ENCODE assay signal across 17 cellular contexts in genomic region chr20:63326314-63327228, GRCh38. TPM values are rescaled to one million over a fixed set of nuclear protein-coding genes. Genes with fewer than 3 reads are reported as not detected.
A peak's percentile ranks its signal among the peaks of the same experiment; 100 is the strongest.
DNase-seq lines count a peak whose midpoint lies in the region; ATAC-seq, FAIRE-seq and TF ChIP-seq lines count a peak whose summit lies in the region.
"Had no signal": no experiment of that assay in that cellular context is flagged by ENCODE, and none has a peak within 500 bp of the region (broad histone marks: within the 10 kb centered on the region; RNA-seq: fewer than 3 reads in every experiment).

No MANE protein-coding gene starts in this region.

- H3K36me3 Mint-ChIP-seq in activated CD4-positive, alpha-beta T cell treated with anti-CD3 and anti-CD28 coated beads, Interleukin-2, amount 10 ng/mL, durations not matched to agents 7 days and 5 days (ENCODE audit: low read depth), result no peaks in the 10 kb centered on the region
- H3K36me3 Mint-ChIP-seq in effector memory CD8-positive, alpha-beta T cell (ENCODE audit: insufficient read depth), result peaks cover 6% of the 10 kb centered on the region

- H3K4me3 ChIP-seq in OCI-LY1 (ENCODE audit: low read depth, low read length, poor library complexity, severe bottlenecking), result no peak overlapping the region
- H3K4me3 ChIP-seq in small intestine (ENCODE audit: low read depth in 1 of 2, low read length in 2 of 2), result no peak overlapping the region
- no peak overlapping the region for H3K4me3 ChIP-seq in uterus
- H3K4me3 ChIP-seq: HAP-1, upper lobe of left lung had no signal

- H3K9ac ChIP-seq in OCI-LY1 (ENCODE audit: low read length), result no peak overlapping the region

- no peaks in the 10 kb centered on the region for H3K79me2 ChIP-seq in OCI-LY1 (ENCODE audit: insufficient read depth, low read length)

- no peaks in the 10 kb centered on the region for H3K4me1 ChIP-seq in OCI-LY1 (ENCODE audit: insufficient read depth, low read length, severe bottlenecking)
- H3K4me1 ChIP-seq in small intestine (ENCODE audit: control insufficient read depth in 2 of 2, insufficient read depth in 1 of 2, low read depth in 1 of 2, low read length in 1 of 2), result no peaks in the 10 kb centered on the region
- H3K4me1 ChIP-seq in uterus, result no peaks in the 10 kb centered on the region
- H3K4me1 ChIP-seq: HAP-1 had no signal

- H3K27me3 Mint-ChIP-seq in activated CD4-positive, alpha-beta T cell treated with anti-CD3 and anti-CD28 coated beads, Interleukin-2, amount 10 ng/mL, durations not matched to agents 7 days and 5 days, result peaks cover 8% of the 10 kb centered on the region
- peaks cover 0 to 14% of the 10 kb centered on the region in 2 donors for H3K27me3 Mint-ChIP-seq in effector memory CD8-positive, alpha-beta T cell

- H2AFZ ChIP-seq in OCI-LY1 (ENCODE audit: low read length), result no peak overlapping the region

- no peak overlapping the region for H3K4me2 ChIP-seq in OCI-LY1 (ENCODE audit: low read length)

- H3K27ac Mint-ChIP-seq in activated CD4-positive, alpha-beta T cell treated with anti-CD3 and anti-CD28 coated beads, Interleukin-2, amount 10 ng/mL, durations not matched to agents 7 days and 5 days, result peak overlapping the region; percentile 85
- peak overlapping the region; percentile 74 to 92 for H3K27ac Mint-ChIP-seq in effector memory CD8-positive, alpha-beta T cell

- H3K9me3 ChIP-seq in OCI-LY1 (ENCODE audit: low read length) (no peaks in the 10 kb centered on the region), small intestine (ENCODE audit: control insufficient read depth, low read depth) (no peaks in the 10 kb centered on the region), uterus (no peaks in the 10 kb centered on the region)
- H3K9me3 ChIP-seq: HAP-1 had no signal

- H3K9me3 Mint-ChIP-seq in activated CD4-positive, alpha-beta T cell treated with anti-CD3 and anti-CD28 coated beads, Interleukin-2, amount 10 ng/mL, durations not matched to agents 7 days and 5 days, result peaks cover 6% of the 10 kb centered on the region
- peaks cover 0 to 2% of the 10 kb centered on the region in 2 donors for H3K9me3 Mint-ChIP-seq in effector memory CD8-positive, alpha-beta T cell

- H4K20me1 ChIP-seq in OCI-LY1 (ENCODE audit: insufficient read depth, low read length), result no peaks in the 10 kb centered on the region

- no peak for DNase-seq in activated CD4-positive, alpha-beta T cell treated with anti-CD3 and anti-CD28 coated beads, Interleukin-2, amount 10 ng/mL, durations not matched to agents 7 days and 5 days
- no peak for DNase-seq in activated CD4-positive, alpha-beta T cell treated with anti-CD3 and anti-CD28 coated beads, Interleukin-2, amount 50 U/mL, for 1 hour
- no peak for DNase-seq in effector memory CD8-positive, alpha-beta T cell
- DNase-seq in small intestine (no peak), sciatic nerve (ENCODE audit: low spot score) (no peak), uterus (no peak)
- DNase-seq: effector CD8-positive, alpha-beta T cell; NCI-H1092; NCI-H345; PC-3 had no signal

- no peak overlapping the region for H3K4me3 Mint-ChIP-seq in activated CD4-positive, alpha-beta T cell treated with anti-CD3 and anti-CD28 coated beads, Interleukin-2, amount 10 ng/mL, durations not matched to agents 7 days and 5 days
- H3K4me3 Mint-ChIP-seq in effector memory CD8-positive, alpha-beta T cell, result no peak overlapping the region

- ATAC-seq in effector memory CD8-positive, alpha-beta T cell (replicated peaks), result peak; percentile 16
- ATAC-seq in sciatic nerve (no peak), GM19467 (IDR thresholded peaks at IDR 0.05; ENCODE audit: unreplicated experiment) (no peak)
- ATAC-seq: PC-3 had no signal

- no peak for TF ChIP-seq POLR2A in uterus (IDR thresholded peaks at IDR 0.05)

- no peaks in the 10 kb centered on the region; the same call in 1 of the 2 replicates for H3K36me3 ChIP-seq in OCI-LY1 (ENCODE audit: insufficient read depth, low read length)
- no peaks in the 10 kb centered on the region for H3K36me3 ChIP-seq in small intestine (ENCODE audit: control insufficient read depth in 2 of 2, insufficient read depth in 2 of 2, low read length in 2 of 2)
- no peaks in the 10 kb centered on the region for H3K36me3 ChIP-seq in uterus
- H3K36me3 ChIP-seq: HAP-1, upper lobe of left lung had no signal

- TF ChIP-seq CTCF in OCI-LY1 (IDR thresholded peaks at IDR 0.05; ENCODE audit: low read length), result no peak
- TF ChIP-seq CTCF in uterus (IDR thresholded peaks at IDR 0.05), result no peak

- no peaks in the 10 kb centered on the region for H3K4me1 Mint-ChIP-seq in activated CD4-positive, alpha-beta T cell treated with anti-CD3 and anti-CD28 coated beads, Interleukin-2, amount 10 ng/mL, durations not matched to agents 7 days and 5 days
- H3K4me1 Mint-ChIP-seq in effector memory CD8-positive, alpha-beta T cell (ENCODE audit: low read depth in 2 of 2), result peaks cover 0 to 10% of the 10 kb centered on the region in 2 donors

- POLR2A ChIA-PET in activated CD4-positive, alpha-beta T cell treated with anti-CD3 and anti-CD28 coated beads, Interleukin-2, amount 10 ng/mL, durations not matched to agents 7 days and 5 days (lab: Charles Lee), result no interaction called here

- no peaks in the 10 kb centered on the region for H3K27me3 ChIP-seq in OCI-LY1 (ENCODE audit: insufficient read depth, low read length)
- H3K27me3 ChIP-seq in small intestine (ENCODE audit: control insufficient read depth in 2 of 2, insufficient read depth in 2 of 2, low read length in 2 of 2), result peaks cover 0 to 3% of the 10 kb centered on the region in 2 donors
- no peaks in the 10 kb centered on the region for H3K27me3 ChIP-seq in uterus
- H3K27me3 ChIP-seq: upper lobe of left lung had no signal

- H3K27ac ChIP-seq in OCI-LY1 (ENCODE audit: low read depth, low read length, poor library complexity, severe bottlenecking) (peak overlapping the region; percentile 40), small intestine (ENCODE audit: low read depth in 1 of 2, low read length in 1 of 2) (peak overlapping the region; percentile 21 to 55), uterus (no peak overlapping the region)

- H3K9me2 ChIP-seq in OCI-LY1 (ENCODE audit: low read depth, low read length), result no peaks in the 10 kb centered on the region

- CTCF ChIA-PET in activated CD4-positive, alpha-beta T cell treated with anti-CD3 and anti-CD28 coated beads, Interleukin-2, amount 10 ng/mL, durations not matched to agents 7 days and 5 days (lab: Charles Lee), result no interaction called here

- no peaks in the 10 kb centered on the region for H3F3A ChIP-seq in OCI-LY1 (ENCODE audit: insufficient read depth, low read length)

- no peak for FAIRE-seq in small intestine (lab: Jason Lieb, UNC)
- FAIRE-seq: A204.1, kidney had no signal

- WGBS in small intestine, 3 donors, result 85 to 90% (median 85%) methylated on average over 15 of the region's 15 CpGs

- intact Hi-C loops in sciatic nerve (cut with DNase I), result no loop called here
- intact Hi-C loops in uterus (cut with DNase I; ENCODE audit: low total_unique reads), result no loop called here

RNA-seq across cellular contexts. Expression of gene COL20A1, which starts 33.6 kb away (rescaled TPM):
- not detected for total RNA-seq in activated CD4-positive, alpha-beta T cell treated with anti-CD3 and anti-CD28 coated beads, Interleukin-2, amount 10 ng/mL, durations not matched to agents 7 days and 5 days
- polyA plus RNA-seq in small intestine, result under 1 TPM in 1 of 3 donors, not detected in 2; 0.09 TPM
- total RNA-seq in sciatic nerve (0.22 TPM), uterus (1 to 10 TPM in 1 of 4 donors, under 1 TPM in 1, not detected in 2; 0.97 to 1.2 TPM)
- total RNA-seq: kidney, PC-3 had no signal

RNA-seq across cellular contexts. Expression of gene CHRNA4, which starts 34.6 kb away (rescaled TPM):
- not detected for total RNA-seq in activated CD4-positive, alpha-beta T cell treated with anti-CD3 and anti-CD28 coated beads, Interleukin-2, amount 10 ng/mL, durations not matched to agents 7 days and 5 days
- polyA plus RNA-seq in small intestine, result under 1 TPM in 1 of 3 donors, not detected in 2; 0.01 TPM
- total RNA-seq in sciatic nerve, result 0.80 TPM
- 1 to 10 TPM in 1 of 4 donors, under 1 TPM in 1, not detected in 2; 0.21 to 1.5 TPM for total RNA-seq in uterus
- total RNA-seq: HT-29, PC-3 had no signal

RNA-seq across cellular contexts. Expression of gene ARFGAP1, which starts 54.0 kb away (rescaled TPM):
- total RNA-seq in activated CD4-positive, alpha-beta T cell treated with anti-CD3 and anti-CD28 coated beads, Interleukin-2, amount 10 ng/mL, durations not matched to agents 7 days and 5 days, result 10 to 100 TPM; 88.0 to 94.4 TPM
- polyA plus RNA-seq in small intestine, result 100 to 1,000 TPM in 1 of 3 donors, 10 to 100 TPM in 2; 75.8 to 117 (median 84.8) TPM
- total RNA-seq in sciatic nerve (81.6 TPM), uterus (100 to 1,000 TPM in 2 of 4 donors, 10 to 100 TPM in 2; 34.4 to 306 (median 99.3) TPM)

Comparison
In these comparisons a context has a peak if more than half of its experiments do, and no peak if none do; other contexts are left out.
1. H3K27ac ChIP-seq: peak in OCI-LY1 (single experiment) and small intestine (2 of 2); none in uterus (0 of 2).